Comparison of ENCODE assay signal across 16 cellular contexts in genomic region chr2:235500110-235500760, GRCh38.
"Had no signal": no experiment of that assay in that cellular context is flagged by ENCODE, and none has a peak within 500 bp of the region (broad histone marks: within the 10 kb centered on the region; RNA-seq: fewer than 3 reads in every experiment).

No MANE protein-coding gene starts in this region.

- H3K9me3 Mint-ChIP-seq: activated naive CD4-positive, alpha-beta T cell treated with anti-CD3 and anti-CD28 coated beads, Interleukin-2, amount 50 U/mL, for 24 hours; activated T-helper 2 cell treated with anti-CD3 and anti-CD28 coated beads, Interferon-gamma antibody, Interleukin-2, Interleukin-4, amounts not matched to agents 10 μg/mL and 5 μg/mL and 100 μg/mL, durations not matched to agents 14 hours and 24 hours and 36 hours; T-helper 1 cell treated with Interleukin-12 subunit alpha and Interleukin-12 subunit beta and Interleukin-4 antibody, amounts not matched to agents 30 μg/mL and 1 μg/mL, for 36 hours had no signal

- H3K36me3 ChIP-seq: lower lobe of right lung, sigmoid colon, suprapubic skin, upper lobe of right lung had no signal

- DNase-seq: activated CD4-positive, alpha-beta T cell treated with anti-CD3 and anti-CD28 coated beads, Interleukin-2, amount 50 U/mL, for 1 hour; body of pancreas; cerebellar nuclear complex; dermis blood vessel endothelial cell; hypothalamus; lower lobe of right lung; naive thymus-derived CD8-positive, alpha-beta T cell; sigmoid colon; stimulated activated CD4-positive, alpha-beta T cell treated with anti-CD3 and anti-CD28 coated beads, Interleukin-4, amount 100 ng/mL, for 1 hour; stimulated activated CD8-positive, alpha-beta memory T cell treated with anti-CD3 and anti-CD28 coated beads, Interleukin-4, amount 100 ng/mL, for 48 hours; stimulated activated naive CD8-positive, alpha-beta T cell treated with anti-CD3 and anti-CD28 coated beads, Interleukin-15, Interleukin-2, amounts not matched to agents 100 U/mL and 50 U/mL, for 24 hours; upper lobe of right lung had no signal

- H3K4me3 Mint-ChIP-seq: activated naive CD4-positive, alpha-beta T cell treated with anti-CD3 and anti-CD28 coated beads, Interleukin-2, amount 50 U/mL, for 24 hours; T-helper 1 cell treated with Interleukin-12 subunit alpha and Interleukin-12 subunit beta and Interleukin-4 antibody, amounts not matched to agents 30 μg/mL and 1 μg/mL, for 36 hours had no signal

- H3K27ac Mint-ChIP-seq: activated naive CD4-positive, alpha-beta T cell treated with anti-CD3 and anti-CD28 coated beads, Interleukin-2, amount 50 U/mL, for 24 hours; activated T-helper 2 cell treated with anti-CD3 and anti-CD28 coated beads, Interferon-gamma antibody, Interleukin-2, Interleukin-4, amounts not matched to agents 10 μg/mL and 5 μg/mL and 100 μg/mL, durations not matched to agents 14 hours and 24 hours and 36 hours; T-helper 1 cell treated with Interleukin-12 subunit alpha and Interleukin-12 subunit beta and Interleukin-4 antibody, amounts not matched to agents 30 μg/mL and 1 μg/mL, for 36 hours had no signal

- H3K27ac ChIP-seq: body of pancreas, lower lobe of right lung, sigmoid colon, suprapubic skin, upper lobe of right lung had no signal

- ATAC-seq: body of pancreas; lower lobe of right lung; naive thymus-derived CD8-positive, alpha-beta T cell; stimulated activated naive CD8-positive, alpha-beta T cell treated with anti-CD3 and anti-CD28 coated beads, Interleukin-15, Interleukin-2, amounts not matched to agents 100 U/mL and 50 U/mL, for 24 hours; upper lobe of right lung had no signal

- H3K36me3 Mint-ChIP-seq: activated naive CD4-positive, alpha-beta T cell treated with anti-CD3 and anti-CD28 coated beads, Interleukin-2, amount 50 U/mL, for 24 hours had no signal

- H3K27me3 ChIP-seq: body of pancreas, sigmoid colon, suprapubic skin, upper lobe of right lung had no signal

- H3K9me3 ChIP-seq: body of pancreas, lower lobe of right lung, sigmoid colon, suprapubic skin, upper lobe of right lung had no signal

- H3K4me3 ChIP-seq: body of pancreas, lower lobe of right lung, sigmoid colon, suprapubic skin, upper lobe of right lung had no signal
